In the genomic region with DNA sequence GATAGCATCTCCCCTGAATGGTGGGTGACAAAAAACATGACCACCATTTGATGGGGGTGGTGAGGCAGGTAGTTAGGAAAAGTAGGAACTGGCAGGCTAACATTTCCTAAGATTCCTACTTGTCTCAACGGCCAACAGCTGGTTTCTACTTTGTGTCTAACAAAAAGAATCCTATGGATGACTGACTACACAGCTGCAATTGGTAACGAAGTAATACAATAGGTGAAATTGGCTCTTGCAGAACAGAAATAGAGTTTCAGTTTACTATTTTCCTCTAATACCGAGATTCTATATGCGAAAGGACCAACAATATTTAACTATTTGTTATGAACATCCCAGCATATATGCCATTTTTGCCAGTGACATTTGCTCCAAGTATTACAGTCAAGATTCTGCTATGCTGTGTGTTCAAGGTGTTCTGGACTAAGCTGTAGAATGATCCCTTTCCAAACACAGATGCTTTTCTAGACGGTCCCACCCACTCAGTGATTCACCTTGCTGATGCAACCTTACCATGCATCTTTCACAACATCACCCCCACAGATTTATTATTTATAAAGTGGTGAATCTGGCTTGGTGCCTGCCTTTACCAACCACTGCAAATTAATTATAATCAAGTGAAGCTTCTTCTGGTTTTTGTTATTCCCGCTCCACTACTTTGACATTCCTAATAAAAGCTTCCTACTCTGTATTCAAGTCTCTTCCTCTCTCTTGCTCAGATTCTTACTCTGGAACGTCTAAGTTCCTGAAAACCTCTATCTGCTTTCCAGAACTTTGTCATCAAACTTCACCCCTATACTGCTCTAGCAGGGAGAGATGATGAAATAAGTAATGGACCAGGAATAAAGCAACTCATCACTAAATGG, we compare ENCODE assay signal across 8 cellular contexts. TPM values are rescaled to one million over a fixed set of nuclear protein-coding genes. Genes with fewer than 3 reads are reported as not detected.
A peak's percentile ranks its signal among the peaks of the same experiment; 100 is the strongest.
DNase-seq lines count a peak whose midpoint lies in the region; ATAC-seq and TF ChIP-seq lines count a peak whose summit lies in the region.

No MANE protein-coding gene starts in this region.

- TF ChIP-seq CTCF in sigmoid colon (IDR thresholded peaks at IDR 0.05): no peak

- H3K4me3 ChIP-seq in sigmoid colon: no peak overlapping the region

- intact Hi-C loops in sigmoid colon (cut with DNase I): no loop called here

- no peaks in the 10 kb centered on the region for H3K27me3 ChIP-seq in sigmoid colon

- peak overlapping the region; percentile 29 for H3K27ac ChIP-seq in caudate nucleus (ENCODE audit: low read depth, low read length)
- H3K27ac ChIP-seq in sigmoid colon: peak overlapping the region in 3 of 4 donors; percentile 31 to 44 (median 32)

- peaks cover 0 to 49% (median 14%) of the 10 kb centered on the region in 4 donors for H3K36me3 ChIP-seq in sigmoid colon

- TF ChIP-seq POLR2A in sigmoid colon (IDR thresholded peaks at IDR 0.05): no peak

- H3K4me1 ChIP-seq in sigmoid colon: peaks cover 0 to 29% (median 10%) of the 10 kb centered on the region in 4 donors

- DNase-seq in GM04504 (ENCODE audit: low read depth) (peak; percentile 46), OCI-M1 (lab: John Stamatoyannopoulos, UW) (peak; percentile 33), caudate nucleus (lab: John Stamatoyannopoulos, UW) (peak in 5 of 61 donors; percentile 10 to 69 (median 17)), sigmoid colon (peak; percentile 68), AML-193 (lab: John Stamatoyannopoulos, UW) (no peak), NCI-H128 (lab: John Stamatoyannopoulos, UW; ENCODE audit: unreplicated experiment) (no peak)

- no peak for TF ChIP-seq EP300 in sigmoid colon (IDR thresholded peaks at IDR 0.05)

- ATAC-seq in HG03280 (IDR thresholded peaks at IDR 0.05; ENCODE audit: unreplicated experiment) (no peak), HG02759 (IDR thresholded peaks at IDR 0.05; ENCODE audit: unreplicated experiment) (no peak)

- no peaks in the 10 kb centered on the region for H3K9me3 ChIP-seq in sigmoid colon

- 82 to 86% methylated on average over 7 of the region's 7 CpGs for WGBS in sigmoid colon, 2 donors

RNA-seq across cellular contexts. Expression of a gene that starts 16.8 kb away (rescaled TPM):
- 10 to 100 TPM; 19.7 to 36.8 (median 27.5) TPM for total RNA-seq in sigmoid colon
- 10 to 100 TPM; 16.2 to 24.7 (median 20.0) TPM for polyA plus RNA-seq in sigmoid colon

RNA-seq across cellular contexts. Expression of a gene that starts 17.2 kb away (rescaled TPM):
- 10 to 100 TPM; 49.7 to 74.5 (median 72.1) TPM for total RNA-seq in sigmoid colon
- polyA plus RNA-seq in sigmoid colon: 10 to 100 TPM; 21.4 to 52.5 (median 33.0) TPM

RNA-seq across cellular contexts. Expression of a gene that starts 30.5 kb away (rescaled TPM):
- total RNA-seq in sigmoid colon: 100 to 1,000 TPM in 3 of 4 donors, 10 to 100 TPM in 1; 64.3 to 140 (median 127) TPM
- polyA plus RNA-seq in sigmoid colon: 100 to 1,000 TPM; 179 to 327 (median 236) TPM

Comparison
In these comparisons a context has a peak if more than half of its experiments do, and no peak if none do; other contexts are left out.
1. DNase-seq: peak in GM04504 (single experiment), OCI-M1 (single experiment) and sigmoid colon (single experiment); none in AML-193 (0 of 2) and NCI-H128 (single experiment).